ENCODE assay signal across 11 cellular contexts in the genomic region with DNA sequence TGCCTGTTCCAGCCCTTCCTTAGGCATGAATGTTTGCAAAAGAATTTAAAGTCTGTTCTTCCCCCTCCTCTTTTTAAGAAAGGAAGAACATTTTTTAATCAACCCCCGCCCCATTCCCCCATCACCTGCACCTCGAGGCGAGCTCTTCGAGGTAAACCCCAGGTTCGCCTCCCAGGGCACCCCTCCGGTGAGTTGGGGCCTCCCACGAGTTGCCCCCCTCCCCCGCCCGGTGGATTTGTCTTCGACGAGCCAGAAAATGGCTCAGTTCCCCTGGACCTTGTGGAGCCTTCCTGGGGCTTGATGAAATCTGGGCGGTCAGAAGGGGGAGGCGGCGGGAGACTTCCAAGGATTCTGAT. TPM values are rescaled to one million over a fixed set of nuclear protein-coding genes. Genes with fewer than 3 reads are reported as not detected.
DNase-seq lines count a peak whose midpoint lies in the region; ATAC-seq and TF ChIP-seq lines count a peak whose summit lies in the region.
"Had no signal": no experiment of that assay in that cellular context is flagged by ENCODE, and none has a peak within 500 bp of the region (broad histone marks: within the 10 kb centered on the region; RNA-seq: fewer than 3 reads in every experiment).

No MANE protein-coding gene starts in this region.

- WGBS in smooth muscle cell (ENCODE audit: low lambda C conversion rate), result under 1% methylated on average over 12 of the region's 14 CpGs

- peaks cover 22% of the 10 kb centered on the region for H3K27me3 Mint-ChIP-seq in glutamatergic neuron (ENCODE audit: unreplicated experiment)

- H3K9me3 ChIP-seq in PC-3 (ENCODE audit: low read length) (no peaks in the 10 kb centered on the region), smooth muscle cell (replicated peaks; ENCODE audit: low read depth) (no peaks in the 10 kb centered on the region)
- H3K9me3 ChIP-seq: neutrophil had no signal

- peak overlapping the region; percentile 97 for H2AFZ ChIP-seq in PC-3 (ENCODE audit: low read length)
- no peak overlapping the region for H2AFZ ChIP-seq in smooth muscle cell (ENCODE audit: low read depth)

- H4K20me1 ChIP-seq in PC-3 (ENCODE audit: low read length), result no peaks in the 10 kb centered on the region
- H4K20me1 ChIP-seq in smooth muscle cell (ENCODE audit: low read depth), result no peaks in the 10 kb centered on the region

- TF ChIP-seq CTCF in PC-3 (conservative IDR thresholded peaks at IDR 0.05; ENCODE audit: low read depth, low read length), result no peak
- TF ChIP-seq CTCF in glutamatergic neuron (IDR thresholded peaks at IDR 0.05; ENCODE audit: partially characterized antibody, unreplicated experiment), result no peak
- TF ChIP-seq CTCF in smooth muscle cell (IDR thresholded peaks at IDR 0.05; ENCODE audit: borderline replicate concordance, insufficient read depth, poor library complexity, severe bottlenecking), result no peak

- H3K27me3 ChIP-seq in PC-3 (ENCODE audit: low read length) (0 out of 2 replicates have a peak, but pooled peaks cover 4% of the 10 kb centered on the region), smooth muscle cell (ENCODE audit: low read depth) (peaks cover 99% of the 10 kb centered on the region)

- ATAC-seq in PC-3, result peak; percentile 3; the same call in 1 of the 2 replicates
- no peak for ATAC-seq in HG03565 (IDR thresholded peaks at IDR 0.05; ENCODE audit: unreplicated experiment)
- no peak for ATAC-seq in HG03280 (IDR thresholded peaks at IDR 0.05; ENCODE audit: unreplicated experiment)

- H3K9me3 Mint-ChIP-seq in glutamatergic neuron (ENCODE audit: unreplicated experiment), result no peaks in the 10 kb centered on the region
- H3K9me3 Mint-ChIP-seq: activated T-helper 2 cell treated with anti-CD3 and anti-CD28 coated beads, Interferon-gamma antibody, Interleukin-2, Interleukin-4, amounts not matched to agents 10 μg/mL and 5 μg/mL and 100 μg/mL, durations not matched to agents 14 hours and 24 hours and 36 hours had no signal

- H3K4me2 ChIP-seq in PC-3 (ENCODE audit: low read length) (peak overlapping the region; percentile 89), smooth muscle cell (peak overlapping the region; percentile 87)

- peak overlapping the region; percentile 46 for H3K4me3 Mint-ChIP-seq in glutamatergic neuron (ENCODE audit: unreplicated experiment)

- no peaks in the 10 kb centered on the region for H3K9me2 ChIP-seq in PC-3 (replicated peaks; ENCODE audit: low read length)

- peaks cover 29% of the 10 kb centered on the region for H3K4me1 ChIP-seq in PC-3 (ENCODE audit: insufficient read depth, low read length)
- H3K4me1 ChIP-seq in smooth muscle cell (ENCODE audit: low read depth), result peaks cover 24% of the 10 kb centered on the region

- no peaks in the 10 kb centered on the region for H3K36me3 ChIP-seq in PC-3 (ENCODE audit: low read depth, low read length)
- no peaks in the 10 kb centered on the region for H3K36me3 ChIP-seq in smooth muscle cell (ENCODE audit: low read depth)
- H3K36me3 ChIP-seq: neutrophil had no signal

- intact Hi-C loops in PC-3 (cut with micrococcal nuclease), result loop anchor here (2.0 to 5.0 kb wide), 3 partner anchors 79 to 194 kb away; partner anchors contain the start of genes KAT14 and PET117

- H3K79me2 ChIP-seq in PC-3 (ENCODE audit: low read length) (peaks cover 25% of the 10 kb centered on the region), smooth muscle cell (ENCODE audit: low read depth) (no peaks in the 10 kb centered on the region)

- DNase-seq in NCI-H748 (lab: John Stamatoyannopoulos, UW; ENCODE audit: unreplicated experiment), result peak; percentile 87
- no peak for DNase-seq in NCI-H748 treated with DMSO at 0.1 percent for 48 hours (lab: John Stamatoyannopoulos, UW)
- DNase-seq in PC-3, result no peak
- no peak for DNase-seq in glutamatergic neuron
- DNase-seq in smooth muscle cell (lab: John Stamatoyannopoulos, UW; ENCODE audit: unreplicated experiment), result no peak
- DNase-seq in SKM-1 (lab: John Stamatoyannopoulos, UW; ENCODE audit: unreplicated experiment), result no peak

- no TSS peak for BruUV-seq in PC-3 (replicated peaks; lab: Mats Ljungman, UMichigan)

- H3K27ac Mint-ChIP-seq in glutamatergic neuron (ENCODE audit: unreplicated experiment), result no peak overlapping the region
- H3K27ac Mint-ChIP-seq: activated T-helper 2 cell treated with anti-CD3 and anti-CD28 coated beads, Interferon-gamma antibody, Interleukin-2, Interleukin-4, amounts not matched to agents 10 μg/mL and 5 μg/mL and 100 μg/mL, durations not matched to agents 14 hours and 24 hours and 36 hours had no signal

- POLR2A ChIA-PET in PC-3 (lab: Charles Lee; ENCODE audit: unreplicated experiment), result interaction anchor here (0.6 kb wide), 1 partner anchor 116 kb away, joined by 7 read pairs; no protein-coding TSS in a partner anchor

- H3K27ac ChIP-seq in PC-3 (ENCODE audit: low read length) (peak overlapping the region; percentile 43), smooth muscle cell (ENCODE audit: low read depth) (no peak overlapping the region)
- H3K27ac ChIP-seq: neutrophil had no signal

- H3K36me3 Mint-ChIP-seq in glutamatergic neuron (ENCODE audit: unreplicated experiment), result no peaks in the 10 kb centered on the region

- H3F3A ChIP-seq in PC-3 (ENCODE audit: low read length, unreplicated experiment) (no peaks in the 10 kb centered on the region), smooth muscle cell (ENCODE audit: low read depth) (no peaks in the 10 kb centered on the region)

- H3K4me3 ChIP-seq in PC-3 (ENCODE audit: low read length) (peak overlapping the region; percentile 90), smooth muscle cell (peak overlapping the region; percentile 56)

- 0 out of 2 replicates have a peak overlapping the region, but pooled peaks have one; percentile 16 for H3K9ac ChIP-seq in PC-3 (ENCODE audit: low read length)
- H3K9ac ChIP-seq in smooth muscle cell (ENCODE audit: low read depth), result no peak overlapping the region

- CTCF ChIA-PET in PC-3 (lab: Charles Lee), result interaction anchor here (0.6 kb wide), 2 partner anchors 123 to 354 kb away, joined by 3 read pairs; no protein-coding TSS in a partner anchor

- peaks cover 3% of the 10 kb centered on the region for H3K4me1 Mint-ChIP-seq in glutamatergic neuron (ENCODE audit: low read depth, unreplicated experiment)

RNA-seq across cellular contexts. Expression of gene OVOL2, which starts 0.3 kb away (rescaled TPM):
- 23.1 and 36.4 TPM in 2 replicates for total RNA-seq in PC-3 (2014; rRNA removed)
- total RNA-seq in glutamatergic neuron (ENCODE audit: unreplicated experiment), result not detected
- 1.1 TPM in 1 of 2 replicates, not detected in the other for total RNA-seq in smooth muscle cell
- not detected in 2 replicates for polyA plus RNA-seq in smooth muscle cell
- total RNA-seq: activated T-helper 2 cell treated with anti-CD3 and anti-CD28 coated beads, Interferon-gamma antibody, Interleukin-2, Interleukin-4, amounts not matched to agents 10 μg/mL and 5 μg/mL and 100 μg/mL, durations not matched to agents 14 hours and 24 hours and 36 hours; LHCN-M2 had no signal

Comparison
In these comparisons a context has a peak if more than half of its experiments do, and no peak if none do; other contexts are left out.
1. RNA of gene OVOL2, which starts 0.3 kb away (total RNA-seq): 23.1 to 36.4 TPM in PC-3; 1.1 TPM in smooth muscle cell and not detected in glutamatergic neuron (single experiment); every median in the first group is over 10 times any median in the second.